Comparison of ENCODE assay signal across 8 cellular contexts in genomic region chr17:7330099-7331015, GRCh38. TPM values are rescaled to one million over a fixed set of nuclear protein-coding genes. Genes with fewer than 3 reads are reported as not detected.
A peak's percentile ranks its signal among the peaks of the same experiment; 100 is the strongest.
DNase-seq lines count a peak whose midpoint lies in the region; ATAC-seq and TF ChIP-seq lines count a peak whose summit lies in the region.

No MANE protein-coding gene starts in this region.

- H4K20me1 ChIP-seq in OCI-LY7 (ENCODE audit: insufficient read depth, low read length): no peaks in the 10 kb centered on the region
- no peaks in the 10 kb centered on the region for H4K20me1 ChIP-seq in fibroblast of lung (ENCODE audit: control insufficient read depth, extremely low read depth, insufficient read depth, low read length)

- CTCF ChIA-PET in OCI-LY7 (lab: Charles Lee; ENCODE audit: unreplicated experiment): interaction anchor here (0.8 to 1.6 kb wide), 3 partner anchors 34 to 106 kb away, joined by 3 to 6 read pairs (median 3); partner anchors contain the start of gene TMEM102

- DNase-seq in CD14-positive monocyte (ENCODE audit: low spot score) (peak; percentile 79), OCI-LY7 (ENCODE audit: low spot score) (peak; percentile 87), fibroblast of lung (ENCODE audit: low read depth in 2 of 2) (peak; percentile 72 to 77)
- peak; percentile 76 for DNase-seq in activated T-helper 1 cell treated with anti-CD3 and anti-CD28 coated beads, Interleukin-12 subunit alpha, Interleukin-12 subunit beta, Interleukin-2, Interleukin-4 antibody, amounts not matched to agents 30 ng/mL and 10 ng/mL and 1 ng/mL, durations not matched to agents 14 hours and 24 hours and 36 hours (ENCODE audit: low spot score)
- DNase-seq in naive thymus-derived CD8-positive, alpha-beta T cell: peak in 9 of 10 donors; percentile 62 to 89 (median 75)
- DNase-seq in stimulated activated naive CD8-positive, alpha-beta T cell treated with anti-CD3 and anti-CD28 coated beads, Interleukin-15, Interleukin-2, amounts not matched to agents 100 U/mL and 50 U/mL, for 24 hours: peak; percentile 85

- no peaks in the 10 kb centered on the region for H3K9me3 Mint-ChIP-seq in CD14-positive monocyte
- H3K9me3 Mint-ChIP-seq in activated T-helper 1 cell treated with anti-CD3 and anti-CD28 coated beads, Interleukin-12 subunit alpha, Interleukin-12 subunit beta, Interleukin-2, Interleukin-4 antibody, amounts not matched to agents 30 ng/mL and 10 ng/mL and 1 ng/mL, durations not matched to agents 14 hours and 24 hours and 36 hours: no peaks in the 10 kb centered on the region
- H3K9me3 Mint-ChIP-seq in naive thymus-derived CD8-positive, alpha-beta T cell: no peaks in the 10 kb centered on the region

- ATAC-seq in GM19395 (IDR thresholded peaks at IDR 0.05; ENCODE audit: unreplicated experiment): peak; percentile 45
- peak; percentile 37 for ATAC-seq in HG03520 (IDR thresholded peaks at IDR 0.05; ENCODE audit: unreplicated experiment)
- peak; percentile 73 to 74 for ATAC-seq in naive thymus-derived CD8-positive, alpha-beta T cell
- ATAC-seq in stimulated activated naive CD8-positive, alpha-beta T cell treated with anti-CD3 and anti-CD28 coated beads, Interleukin-15, Interleukin-2, amounts not matched to agents 100 U/mL and 50 U/mL, for 24 hours: peak; percentile 70

- H3K9ac ChIP-seq in fibroblast of lung (ENCODE audit: insufficient read depth, low read length): peak overlapping the region; percentile 70

- H3K27ac Mint-ChIP-seq in CD14-positive monocyte: peak overlapping the region; percentile 96 to 100 (median 98)
- H3K27ac Mint-ChIP-seq in activated T-helper 1 cell treated with anti-CD3 and anti-CD28 coated beads, Interleukin-12 subunit alpha, Interleukin-12 subunit beta, Interleukin-2, Interleukin-4 antibody, amounts not matched to agents 30 ng/mL and 10 ng/mL and 1 ng/mL, durations not matched to agents 14 hours and 24 hours and 36 hours: peak overlapping the region; percentile 94
- peak overlapping the region; percentile 94 to 98 (median 98) for H3K27ac Mint-ChIP-seq in naive thymus-derived CD8-positive, alpha-beta T cell

- H3K9me3 ChIP-seq in OCI-LY7 (ENCODE audit: low read length): no peaks in the 10 kb centered on the region
- H3K9me3 ChIP-seq in fibroblast of lung (ENCODE audit: control insufficient read depth, insufficient read depth, low read depth, low read length): no peaks in the 10 kb centered on the region

- BruUV-seq in OCI-LY7 (replicated peaks; lab: Mats Ljungman, UMichigan): no TSS peak

- peaks cover 17% of the 10 kb centered on the region for H3K36me3 ChIP-seq in OCI-LY7 (ENCODE audit: insufficient read depth, low read length)
- H3K36me3 ChIP-seq in fibroblast of lung (ENCODE audit: control insufficient read depth, insufficient read depth, low read length): peaks cover under 1% of the 10 kb centered on the region

- intact Hi-C loops in CD14-positive monocyte (cut with micrococcal nuclease): no loop called here
- intact Hi-C loops in OCI-LY7 (cut with micrococcal nuclease; ENCODE audit: unreplicated experiment): loop anchor here (5.0 kb wide), 1 partner anchor 357 kb away; the partner anchor contains the start of genes TP53 and WRAP53
- intact Hi-C loops in activated T-helper 1 cell treated with anti-CD3 and anti-CD28 coated beads, Interleukin-12 subunit alpha, Interleukin-12 subunit beta, Interleukin-2, Interleukin-4 antibody, amounts not matched to agents 30 ng/mL and 10 ng/mL and 1 ng/mL, durations not matched to agents 14 hours and 24 hours and 36 hours (cut with micrococcal nuclease): no loop called here

- TF ChIP-seq CTCF in CD14-positive monocyte (IDR thresholded peaks at IDR 0.05) (no peak), OCI-LY7 (conservative IDR thresholded peaks at IDR 0.05; ENCODE audit: low read length) (no peak), fibroblast of lung (conservative IDR thresholded peaks at IDR 0.05 in 1 of 2, IDR thresholded peaks at IDR 0.05 in 1 of 2; ENCODE audit: low read depth in 1 of 2, low read length in 2 of 2) (no peak)

- H3K27me3 ChIP-seq in fibroblast of lung (ENCODE audit: control insufficient read depth, insufficient read depth, low read length): peaks cover 7% of the 10 kb centered on the region

- POLR2A ChIA-PET in OCI-LY7 (lab: Charles Lee): interaction anchor here (0.6 to 2.8 kb wide), 14 partner anchors 8 to 156 kb away, joined by 3 to 12 read pairs (median 4); partner anchors contain the start of genes GPS2 and TMEM256
- POLR2A ChIA-PET in naive thymus-derived CD8-positive, alpha-beta T cell (lab: Charles Lee): interaction anchor here (0.5 to 10.5 kb wide), 28 partner anchors 8 to 357 kb away, joined by 3 to 168 read pairs (median 4); partner anchors contain the start of genes DVL2, EIF5A, GPS2 and PLSCR3

- peak overlapping the region; percentile 91 to 98 for H3K4me3 Mint-ChIP-seq in CD14-positive monocyte
- H3K4me3 Mint-ChIP-seq in activated T-helper 1 cell treated with anti-CD3 and anti-CD28 coated beads, Interleukin-12 subunit alpha, Interleukin-12 subunit beta, Interleukin-2, Interleukin-4 antibody, amounts not matched to agents 30 ng/mL and 10 ng/mL and 1 ng/mL, durations not matched to agents 14 hours and 24 hours and 36 hours: peak overlapping the region; percentile 93
- H3K4me3 Mint-ChIP-seq in naive thymus-derived CD8-positive, alpha-beta T cell: peak overlapping the region; percentile 90 to 98 (median 96)

- no peaks in the 10 kb centered on the region for H3K9me2 ChIP-seq in OCI-LY7 (ENCODE audit: insufficient read depth, low read length)

- H3K4me1 ChIP-seq in OCI-LY7 (ENCODE audit: insufficient read depth, low read length, poor library complexity, severe bottlenecking) (peaks cover 50% of the 10 kb centered on the region), fibroblast of lung (ENCODE audit: control insufficient read depth, extremely low read depth, insufficient read depth, low read length) (no peaks in the 10 kb centered on the region)

- H3K4me3 ChIP-seq in OCI-LY7 (ENCODE audit: low read depth, low read length, poor library complexity, severe bottlenecking) (peak overlapping the region; percentile 82), fibroblast of lung (replicated peaks in 1 of 4; ENCODE audit: control extremely low read depth in 1 of 4, insufficient read depth in 1 of 4, low read depth in 3 of 4, low read length in 4 of 4) (peak overlapping the region; percentile 54 to 93 (median 83))

- H2AFZ ChIP-seq in OCI-LY7 (ENCODE audit: low read length): peak overlapping the region; percentile 38; the same call in 1 of the 2 replicates
- peak overlapping the region; percentile 97 for H2AFZ ChIP-seq in fibroblast of lung (ENCODE audit: low read length)

- peak overlapping the region; percentile 98 for H3K4me2 ChIP-seq in OCI-LY7 (ENCODE audit: low read length)
- H3K4me2 ChIP-seq in fibroblast of lung (ENCODE audit: extremely low read depth, insufficient read depth, low read length): peak overlapping the region; percentile 80

- H3K27ac ChIP-seq in OCI-LY7 (ENCODE audit: low read depth, low read length, poor library complexity, severe bottlenecking) (peak overlapping the region; percentile 96), fibroblast of lung (ENCODE audit: insufficient read depth, low read length) (peak overlapping the region; percentile 72)

- H3K27me3 Mint-ChIP-seq in CD14-positive monocyte (ENCODE audit: low read depth in 3 of 3): peaks cover 0 to 6% (median 0%) of the 10 kb centered on the region in 3 donors
- no peaks in the 10 kb centered on the region for H3K27me3 Mint-ChIP-seq in activated T-helper 1 cell treated with anti-CD3 and anti-CD28 coated beads, Interleukin-12 subunit alpha, Interleukin-12 subunit beta, Interleukin-2, Interleukin-4 antibody, amounts not matched to agents 30 ng/mL and 10 ng/mL and 1 ng/mL, durations not matched to agents 14 hours and 24 hours and 36 hours (ENCODE audit: insufficient read depth)
- peaks cover 0 to 2% (median 0%) of the 10 kb centered on the region in 5 donors for H3K27me3 Mint-ChIP-seq in naive thymus-derived CD8-positive, alpha-beta T cell

- peaks cover 19% of the 10 kb centered on the region; the same call in 1 of the 2 replicates for H3K79me2 ChIP-seq in OCI-LY7 (ENCODE audit: insufficient read depth, low read depth, low read length)
- H3K79me2 ChIP-seq in fibroblast of lung (ENCODE audit: control insufficient read depth, insufficient read depth, low read length): peaks cover 6% of the 10 kb centered on the region

- H3K4me1 Mint-ChIP-seq in CD14-positive monocyte: peaks cover 39% of the 10 kb centered on the region
- H3K4me1 Mint-ChIP-seq in activated T-helper 1 cell treated with anti-CD3 and anti-CD28 coated beads, Interleukin-12 subunit alpha, Interleukin-12 subunit beta, Interleukin-2, Interleukin-4 antibody, amounts not matched to agents 30 ng/mL and 10 ng/mL and 1 ng/mL, durations not matched to agents 14 hours and 24 hours and 36 hours (ENCODE audit: low read depth): peaks cover 43% of the 10 kb centered on the region
- H3K4me1 Mint-ChIP-seq in naive thymus-derived CD8-positive, alpha-beta T cell: peaks cover 32 to 62% (median 50%) of the 10 kb centered on the region in 4 donors

- H3K36me3 Mint-ChIP-seq in CD14-positive monocyte: peaks cover 10 to 18% of the 10 kb centered on the region in 2 donors
- H3K36me3 Mint-ChIP-seq in activated T-helper 1 cell treated with anti-CD3 and anti-CD28 coated beads, Interleukin-12 subunit alpha, Interleukin-12 subunit beta, Interleukin-2, Interleukin-4 antibody, amounts not matched to agents 30 ng/mL and 10 ng/mL and 1 ng/mL, durations not matched to agents 14 hours and 24 hours and 36 hours (ENCODE audit: low read depth): no peaks in the 10 kb centered on the region
- peaks cover 0 to 11% (median 0%) of the 10 kb centered on the region in 3 donors for H3K36me3 Mint-ChIP-seq in naive thymus-derived CD8-positive, alpha-beta T cell

RNA-seq across cellular contexts. Expression of gene NEURL4, which starts 1.2 kb away (rescaled TPM):
- under 1 TPM; 0.35 to 0.44 TPM for polyA plus RNA-seq in CD14-positive monocyte
- 30.2 and 34.7 TPM in 2 replicates for total RNA-seq in OCI-LY7 (2014; rRNA removed; shearing (Covaris generic))
- total RNA-seq in OCI-LY7 (2022): 50.2 and 66.8 TPM in 2 replicates
- total RNA-seq in activated T-helper 1 cell treated with anti-CD3 and anti-CD28 coated beads, Interleukin-12 subunit alpha, Interleukin-12 subunit beta, Interleukin-2, Interleukin-4 antibody, amounts not matched to agents 30 ng/mL and 10 ng/mL and 1 ng/mL, durations not matched to agents 14 hours and 24 hours and 36 hours: 57.1 and 60.9 TPM in 2 replicates
- total RNA-seq in fibroblast of lung: 18.2 and 20.1 TPM in 2 replicates
- polyA plus RNA-seq in fibroblast of lung: 6.0 and 8.3 TPM in 2 replicates
- 9.6 and 10.8 TPM in 2 replicates for polyA plus RNA-seq in fibroblast of lung (2012)
- polyA minus RNA-seq in fibroblast of lung (ENCODE audit: low replicate concordance): 34.3 and 36.6 TPM in 2 replicates
- total RNA-seq in naive thymus-derived CD8-positive, alpha-beta T cell: 10 to 100 TPM; 74.7 to 82.7 TPM
- 1 to 10 TPM in 2 of 3 donors, under 1 TPM in 1; 0.90 to 2.7 (median 1.1) TPM for polyA plus RNA-seq in naive thymus-derived CD8-positive, alpha-beta T cell

RNA-seq across cellular contexts. Expression of gene ACAP1, which starts 6.0 kb away (rescaled TPM):
- polyA plus RNA-seq in CD14-positive monocyte: 10 to 100 TPM; 32.1 to 40.5 TPM
- 113 and 117 TPM in 2 replicates for total RNA-seq in OCI-LY7 (2014; rRNA removed; shearing (Covaris generic))
- total RNA-seq in OCI-LY7 (2022): 256 and 259 TPM in 2 replicates
- 260 and 266 TPM in 2 replicates for total RNA-seq in activated T-helper 1 cell treated with anti-CD3 and anti-CD28 coated beads, Interleukin-12 subunit alpha, Interleukin-12 subunit beta, Interleukin-2, Interleukin-4 antibody, amounts not matched to agents 30 ng/mL and 10 ng/mL and 1 ng/mL, durations not matched to agents 14 hours and 24 hours and 36 hours
- 2.1 and 3.9 TPM in 2 replicates for total RNA-seq in fibroblast of lung
- polyA plus RNA-seq in fibroblast of lung: 0.06 and 0.40 TPM in 2 replicates
- polyA plus RNA-seq in fibroblast of lung (2012): 3.7 and 4.6 TPM in 2 replicates
- polyA minus RNA-seq in fibroblast of lung (ENCODE audit: low replicate concordance): 4.8 TPM in 1 of 2 replicates, not detected in the other
- 100 to 1,000 TPM; 450 to 466 TPM for total RNA-seq in naive thymus-derived CD8-positive, alpha-beta T cell
- 100 to 1,000 TPM; 246 to 295 (median 283) TPM for polyA plus RNA-seq in naive thymus-derived CD8-positive, alpha-beta T cell

RNA-seq across cellular contexts. Expression of gene GPS2, which starts 15.2 kb away (rescaled TPM):
- 10 to 100 TPM; 53.5 to 59.6 TPM for polyA plus RNA-seq in CD14-positive monocyte
- total RNA-seq in OCI-LY7 (2014; rRNA removed; shearing (Covaris generic)): 70.4 and 70.5 TPM in 2 replicates
- 75.0 and 80.8 TPM in 2 replicates for total RNA-seq in OCI-LY7 (2022)
- total RNA-seq in activated T-helper 1 cell treated with anti-CD3 and anti-CD28 coated beads, Interleukin-12 subunit alpha, Interleukin-12 subunit beta, Interleukin-2, Interleukin-4 antibody, amounts not matched to agents 30 ng/mL and 10 ng/mL and 1 ng/mL, durations not matched to agents 14 hours and 24 hours and 36 hours: 52.3 and 59.0 TPM in 2 replicates
- 30.6 and 38.5 TPM in 2 replicates for total RNA-seq in fibroblast of lung
- 55.3 and 65.6 TPM in 2 replicates for polyA plus RNA-seq in fibroblast of lung
- 51.2 and 54.6 TPM in 2 replicates for polyA plus RNA-seq in fibroblast of lung (2012)
- 117 and 139 TPM in 2 replicates for polyA minus RNA-seq in fibroblast of lung (ENCODE audit: low replicate concordance)
- total RNA-seq in naive thymus-derived CD8-positive, alpha-beta T cell: 100 to 1,000 TPM; 146 to 147 TPM
- 100 to 1,000 TPM in 1 of 3 donors, 10 to 100 TPM in 2; 75.7 to 107 (median 98.6) TPM for polyA plus RNA-seq in naive thymus-derived CD8-positive, alpha-beta T cell

RNA-seq across cellular contexts. Expression of gene KCTD11, which starts 21.6 kb away (rescaled TPM):
- 1 to 10 TPM; 3.6 to 5.6 TPM for polyA plus RNA-seq in CD14-positive monocyte
- total RNA-seq in OCI-LY7 (2014; rRNA removed; shearing (Covaris generic)): 4.1 and 6.0 TPM in 2 replicates
- 7.6 and 8.6 TPM in 2 replicates for total RNA-seq in OCI-LY7 (2022)
- 5.3 TPM in 2 replicates for total RNA-seq in activated T-helper 1 cell treated with anti-CD3 and anti-CD28 coated beads, Interleukin-12 subunit alpha, Interleukin-12 subunit beta, Interleukin-2, Interleukin-4 antibody, amounts not matched to agents 30 ng/mL and 10 ng/mL and 1 ng/mL, durations not matched to agents 14 hours and 24 hours and 36 hours
- 8.8 and 9.0 TPM in 2 replicates for total RNA-seq in fibroblast of lung
- 8.4 and 11.9 TPM in 2 replicates for polyA plus RNA-seq in fibroblast of lung
- polyA plus RNA-seq in fibroblast of lung (2012): 12.4 and 16.5 TPM in 2 replicates
- polyA minus RNA-seq in fibroblast of lung (ENCODE audit: low replicate concordance): 14.4 and 26.7 TPM in 2 replicates
- total RNA-seq in naive thymus-derived CD8-positive, alpha-beta T cell: 1 to 10 TPM; 4.6 to 5.0 TPM
- polyA plus RNA-seq in naive thymus-derived CD8-positive, alpha-beta T cell: 1 to 10 TPM; 1.2 to 1.6 (median 1.3) TPM

RNA-seq across cellular contexts. Expression of gene EIF5A, which starts 22.9 kb away (rescaled TPM):
- polyA plus RNA-seq in CD14-positive monocyte: 100 to 1,000 TPM; 465 to 485 TPM
- total RNA-seq in OCI-LY7 (2014; rRNA removed; shearing (Covaris generic)): 491 and 519 TPM in 2 replicates
- 692 and 803 TPM in 2 replicates for total RNA-seq in OCI-LY7 (2022)
- 1,241 and 1,262 TPM in 2 replicates for total RNA-seq in activated T-helper 1 cell treated with anti-CD3 and anti-CD28 coated beads, Interleukin-12 subunit alpha, Interleukin-12 subunit beta, Interleukin-2, Interleukin-4 antibody, amounts not matched to agents 30 ng/mL and 10 ng/mL and 1 ng/mL, durations not matched to agents 14 hours and 24 hours and 36 hours
- 275 and 347 TPM in 2 replicates for total RNA-seq in fibroblast of lung
- 752 and 1,278 TPM in 2 replicates for polyA plus RNA-seq in fibroblast of lung
- polyA plus RNA-seq in fibroblast of lung (2012): 587 and 1,061 TPM in 2 replicates
- polyA minus RNA-seq in fibroblast of lung (ENCODE audit: low replicate concordance): 765 and 958 TPM in 2 replicates
- total RNA-seq in naive thymus-derived CD8-positive, alpha-beta T cell: 100 to 1,000 TPM; 308 to 327 TPM
- 100 to 1,000 TPM; 209 to 690 (median 643) TPM for polyA plus RNA-seq in naive thymus-derived CD8-positive, alpha-beta T cell

Comparison
In these comparisons a context has a peak if more than half of its experiments do, and no peak if none do; other contexts are left out.
1. Peak in every context shown above with its lines: DNase-seq, ATAC-seq, H3K4me3 ChIP-seq and H3K27ac ChIP-seq.
2. RNA of gene ACAP1, which starts 6.0 kb away (total RNA-seq): 450 to 466 TPM in naive thymus-derived CD8-positive, alpha-beta T cell, 260 to 266 TPM in activated T-helper 1 cell treated with anti-CD3 and anti-CD28 coated beads, Interleukin-12 subunit alpha, Interleukin-12 subunit beta, Interleukin-2, Interleukin-4 antibody, amounts not matched to agents 30 ng/mL and 10 ng/mL and 1 ng/mL, durations not matched to agents 14 hours and 24 hours and 36 hours and 113 to 259 TPM in OCI-LY7; 2.1 to 3.9 TPM in fibroblast of lung; every median in the first group is over 10 times any median in the second.